ENCODE assay signal across 12 cellular contexts in genomic region chr22:36355894-36356293, GRCh38. TPM values are rescaled to one million over a fixed set of nuclear protein-coding genes. Genes with fewer than 3 reads are reported as not detected.
DNase-seq lines count a peak whose midpoint lies in the region; ATAC-seq and TF ChIP-seq lines count a peak whose summit lies in the region.
"Had no signal": no experiment of that assay in that cellular context is flagged by ENCODE, and none has a peak within 500 bp of the region (broad histone marks: within the 10 kb centered on the region; RNA-seq: fewer than 3 reads in every experiment).

No MANE protein-coding gene starts in this region.

- H3K27ac Mint-ChIP-seq in T-helper 1 cell treated with Interleukin-12 subunit alpha and Interleukin-12 subunit beta and Interleukin-4 antibody, amounts not matched to agents 30 μg/mL and 1 μg/mL, for 36 hours = peak overlapping the region; percentile 73
- peak overlapping the region; percentile 93 for H3K27ac Mint-ChIP-seq in activated naive CD8-positive, alpha-beta T cell treated with anti-CD3 and anti-CD28 coated beads, Interleukin-2, amount 50 U/mL, for 24 hours

- peaks cover 4% of the 10 kb centered on the region for H3K36me3 ChIP-seq in lower lobe of right lung
- H3K36me3 ChIP-seq in suprapubic skin = no peaks in the 10 kb centered on the region

- peaks cover 29% of the 10 kb centered on the region for H3K36me3 Mint-ChIP-seq in T-helper 1 cell treated with Interleukin-12 subunit alpha and Interleukin-12 subunit beta and Interleukin-4 antibody, amounts not matched to agents 30 μg/mL and 1 μg/mL, for 36 hours (ENCODE audit: low read depth)
- H3K36me3 Mint-ChIP-seq in activated naive CD8-positive, alpha-beta T cell treated with anti-CD3 and anti-CD28 coated beads, Interleukin-2, amount 50 U/mL, for 24 hours (ENCODE audit: low read depth) = peaks cover 44% of the 10 kb centered on the region

- TF ChIP-seq CTCF in lower lobe of right lung (IDR thresholded peaks at IDR 0.05) = no peak
- TF ChIP-seq CTCF in suprapubic skin (IDR thresholded peaks at IDR 0.05) = no peak

- H3K4me3 Mint-ChIP-seq in T-helper 1 cell treated with Interleukin-12 subunit alpha and Interleukin-12 subunit beta and Interleukin-4 antibody, amounts not matched to agents 30 μg/mL and 1 μg/mL, for 36 hours = peak overlapping the region; percentile 47
- H3K4me3 Mint-ChIP-seq in activated naive CD8-positive, alpha-beta T cell treated with anti-CD3 and anti-CD28 coated beads, Interleukin-2, amount 50 U/mL, for 24 hours = peak overlapping the region; percentile 73

- TF ChIP-seq POLR2A in suprapubic skin (IDR thresholded peaks at IDR 0.05) = no peak

- WGBS in suprapubic skin = 89% methylated on average over 6 of the region's 6 CpGs

- intact Hi-C loops in lower lobe of right lung (cut with DNase I) = no loop called here

- peak overlapping the region; percentile 77 for H3K27ac ChIP-seq in lower lobe of right lung
- peak overlapping the region; percentile 75 for H3K27ac ChIP-seq in suprapubic skin

- no peaks in the 10 kb centered on the region for H3K27me3 Mint-ChIP-seq in T-helper 1 cell treated with Interleukin-12 subunit alpha and Interleukin-12 subunit beta and Interleukin-4 antibody, amounts not matched to agents 30 μg/mL and 1 μg/mL, for 36 hours (ENCODE audit: low read depth)
- no peaks in the 10 kb centered on the region for H3K27me3 Mint-ChIP-seq in activated naive CD8-positive, alpha-beta T cell treated with anti-CD3 and anti-CD28 coated beads, Interleukin-2, amount 50 U/mL, for 24 hours

- H3K9me3 Mint-ChIP-seq in T-helper 1 cell treated with Interleukin-12 subunit alpha and Interleukin-12 subunit beta and Interleukin-4 antibody, amounts not matched to agents 30 μg/mL and 1 μg/mL, for 36 hours = no peaks in the 10 kb centered on the region
- H3K9me3 Mint-ChIP-seq in activated naive CD8-positive, alpha-beta T cell treated with anti-CD3 and anti-CD28 coated beads, Interleukin-2, amount 50 U/mL, for 24 hours = no peaks in the 10 kb centered on the region

- H3K9me3 ChIP-seq in lower lobe of right lung (no peaks in the 10 kb centered on the region), suprapubic skin (no peaks in the 10 kb centered on the region)
- H3K9me3 ChIP-seq: mucosa of descending colon had no signal

- no peak for TF ChIP-seq EP300 in suprapubic skin (IDR thresholded peaks at IDR 0.05)

- no peaks in the 10 kb centered on the region for H3K27me3 ChIP-seq in lower lobe of right lung (ENCODE audit: low read depth)
- H3K27me3 ChIP-seq in suprapubic skin = no peaks in the 10 kb centered on the region

- peaks cover 70% of the 10 kb centered on the region for H3K4me1 Mint-ChIP-seq in T-helper 1 cell treated with Interleukin-12 subunit alpha and Interleukin-12 subunit beta and Interleukin-4 antibody, amounts not matched to agents 30 μg/mL and 1 μg/mL, for 36 hours (ENCODE audit: low read depth)
- peaks cover 100% of the 10 kb centered on the region for H3K4me1 Mint-ChIP-seq in activated naive CD8-positive, alpha-beta T cell treated with anti-CD3 and anti-CD28 coated beads, Interleukin-2, amount 50 U/mL, for 24 hours

- no peak for DNase-seq in T-helper 1 cell
- no peak for DNase-seq in activated naive CD8-positive, alpha-beta T cell treated with anti-CD3 and anti-CD28 coated beads, Interleukin-2, amount 50 U/mL, for 24 hours
- no peak for DNase-seq in lower lobe of right lung
- no peak for DNase-seq in suprapubic skin (ENCODE audit: low spot score in 2 of 2)
- no peak for DNase-seq in NOMO-1 treated with DMSO at 0.1 percent for 48 hours (lab: John Stamatoyannopoulos, UW; ENCODE audit: unreplicated experiment)
- no peak for DNase-seq in effector CD4-positive, alpha-beta T cell
- DNase-seq in HT-29 (ENCODE audit: low spot score) = no peak
- DNase-seq: 8988T; effector CD8-positive, alpha-beta T cell; NCI-H1417 treated with DMSO at 0.1 percent for 48 hours had no signal

- H3K4me1 ChIP-seq in lower lobe of right lung (peaks cover 97% of the 10 kb centered on the region), suprapubic skin (peaks cover 95% of the 10 kb centered on the region)

- ATAC-seq in activated naive CD8-positive, alpha-beta T cell treated with anti-CD3 and anti-CD28 coated beads, Interleukin-2, amount 50 U/mL, for 24 hours = no peak
- ATAC-seq in lower lobe of right lung = no peak

- H3K4me3 ChIP-seq in lower lobe of right lung (no peak overlapping the region), suprapubic skin (no peak overlapping the region)
- H3K4me3 ChIP-seq: mucosa of descending colon had no signal

RNA-seq across cellular contexts. Expression of gene MYH9, which starts 31.9 kb away (rescaled TPM):
- total RNA-seq in lower lobe of right lung (659 TPM), suprapubic skin (100 to 1,000 TPM; 284 to 323 (median 294) TPM)
- total RNA-seq in HT-29 (2014; rRNA removed; shearing (Covaris generic)) = 258 and 259 TPM in 2 replicates
